Comparison of ENCODE assay signal across 10 cellular contexts in the genomic region with DNA sequence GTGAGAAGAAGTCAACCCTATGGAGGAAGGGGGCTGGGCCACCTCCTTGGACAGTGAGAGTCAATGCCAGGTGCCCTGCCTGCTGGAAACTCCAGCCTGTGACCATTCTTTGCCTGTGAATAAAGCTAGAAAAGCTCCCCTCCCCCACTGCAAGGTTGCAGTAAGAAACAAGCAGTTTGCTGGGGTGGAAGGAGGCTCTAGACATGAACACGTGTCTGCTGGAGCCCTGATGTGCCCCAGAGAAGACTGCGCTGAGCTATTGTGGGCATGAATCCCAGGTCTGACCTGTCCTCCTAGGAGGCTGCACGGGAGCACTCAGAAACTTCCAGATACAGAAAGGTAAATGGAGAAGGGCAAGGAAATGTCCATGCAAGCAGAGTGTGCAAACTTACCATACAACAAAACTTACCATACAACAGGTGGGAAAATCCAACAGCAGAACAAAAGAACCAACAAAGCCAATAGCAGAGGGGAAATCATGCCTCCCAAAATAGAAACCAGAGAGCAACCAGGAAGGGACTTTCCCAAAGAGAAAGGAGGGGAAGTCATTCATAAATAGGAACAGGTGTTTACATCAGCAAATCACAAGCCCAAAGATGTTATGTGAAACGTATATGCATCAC.
A peak's percentile ranks its signal among the peaks of the same experiment; 100 is the strongest.
DNase-seq lines count a peak whose midpoint lies in the region; ATAC-seq and TF ChIP-seq lines count a peak whose summit lies in the region.
"Had no signal": no experiment of that assay in that cellular context is flagged by ENCODE, and none has a peak within 500 bp of the region (broad histone marks: within the 10 kb centered on the region; RNA-seq: fewer than 3 reads in every experiment).

No MANE protein-coding gene starts in this region.

- peaks cover 18% of the 10 kb centered on the region for H3K4me1 Mint-ChIP-seq in activated naive CD8-positive, alpha-beta T cell treated with anti-CD3 and anti-CD28 coated beads for 36 hours

- TF ChIP-seq CTCF in GM12865 (IDR thresholded peaks at IDR 0.05; ENCODE audit: insufficient read depth, low read depth, low read length, missing control alignments) (no peak), RWPE1 (conservative IDR thresholded peaks at IDR 0.05; ENCODE audit: low read depth) (no peak), A673 (conservative IDR thresholded peaks at IDR 0.05; ENCODE audit: low read depth, low read length) (no peak), brain microvascular endothelial cell (IDR thresholded peaks at IDR 0.05; ENCODE audit: low read depth, low read length, missing control alignments) (no peak), vagina (IDR thresholded peaks at IDR 0.05) (no peak)

- no peak overlapping the region for H3K4me3 Mint-ChIP-seq in activated naive CD8-positive, alpha-beta T cell treated with anti-CD3 and anti-CD28 coated beads for 36 hours

- H3K27me3 Mint-ChIP-seq in activated naive CD8-positive, alpha-beta T cell treated with anti-CD3 and anti-CD28 coated beads for 36 hours, result no peaks in the 10 kb centered on the region

- H3K4me1 ChIP-seq in A673 (ENCODE audit: insufficient read depth, low read length, poor library complexity, severe bottlenecking) (no peaks in the 10 kb centered on the region), vagina (no peaks in the 10 kb centered on the region)
- H3K4me1 ChIP-seq: parathyroid adenoma had no signal

- no peak overlapping the region for H3K27ac ChIP-seq in RWPE1
- H3K27ac ChIP-seq in A673 (ENCODE audit: low read depth, low read length, poor library complexity, severe bottlenecking), result no peak overlapping the region
- H3K27ac ChIP-seq in brain microvascular endothelial cell, result no peak overlapping the region
- H3K27ac ChIP-seq in vagina, result no peak overlapping the region
- H3K27ac ChIP-seq: parathyroid adenoma had no signal

- TF ChIP-seq POLR2A in vagina (IDR thresholded peaks at IDR 0.05), result no peak

- CTCF ChIA-PET in RWPE1 (lab: Yijun Ruan, JAX), result no interaction called here
- CTCF ChIA-PET in A673 (lab: Charles Lee), result no interaction called here

- intact Hi-C loops in A673 (cut with micrococcal nuclease; ENCODE audit: unreplicated experiment), result no loop called here
- intact Hi-C loops in vagina (cut with DNase I), result no loop called here

- POLR2A ChIA-PET in RWPE1 (lab: Yijun Ruan, JAX; ENCODE audit: low non-redundant PET) (no interaction called here), A673 (lab: Charles Lee; ENCODE audit: low non-redundant PET) (no interaction called here)

- DNase-seq in GM12865 (ENCODE audit: low read depth) (peak; percentile 85), RWPE1 (ENCODE audit: low spot score) (no peak), A673 (ENCODE audit: low spot score) (no peak), brain microvascular endothelial cell (no peak), vagina (ENCODE audit: extremely low spot score in 2 of 2) (no peak)
- peak; percentile 6 for DNase-seq in activated naive CD8-positive, alpha-beta T cell treated with anti-CD3 and anti-CD28 coated beads for 36 hours
- DNase-seq: cortex of kidney had no signal

- peaks cover 9% of the 10 kb centered on the region for H3K36me3 Mint-ChIP-seq in activated naive CD8-positive, alpha-beta T cell treated with anti-CD3 and anti-CD28 coated beads for 36 hours

- H3K27ac Mint-ChIP-seq in activated naive CD8-positive, alpha-beta T cell treated with anti-CD3 and anti-CD28 coated beads for 36 hours, result peak overlapping the region; percentile 79

- peak overlapping the region; percentile 36 for H3K4me3 ChIP-seq in GM12865 (ENCODE audit: low read depth, low read length)
- no peak overlapping the region for H3K4me3 ChIP-seq in A673 (ENCODE audit: low read depth, low read length, poor library complexity, severe bottlenecking)
- H3K4me3 ChIP-seq in brain microvascular endothelial cell (ENCODE audit: low read depth, low read length), result no peak overlapping the region
- H3K4me3 ChIP-seq in vagina, result no peak overlapping the region

- BruUV-seq in A673 (replicated peaks; lab: Mats Ljungman, UMichigan), result no TSS peak

- no peaks in the 10 kb centered on the region for H3K27me3 ChIP-seq in A673 (replicated peaks; ENCODE audit: insufficient read depth, low read depth, low read length, poor library complexity)
- no peaks in the 10 kb centered on the region for H3K27me3 ChIP-seq in brain microvascular endothelial cell (replicated peaks)
- H3K27me3 ChIP-seq in vagina, result no peaks in the 10 kb centered on the region

- ATAC-seq in GM19397 (IDR thresholded peaks at IDR 0.05; ENCODE audit: unreplicated experiment), result peak; percentile 53
- peak; percentile 66 for ATAC-seq in HG03039 (IDR thresholded peaks at IDR 0.05; ENCODE audit: unreplicated experiment)

- in situ Hi-C loops in brain microvascular endothelial cell (cut with HindIII; ENCODE audit: low pct_ligation_motif_present, low sequenced_read_pairs), result loop anchor here (25.0 kb wide), 1 partner anchor 396 kb away; no protein-coding TSS in a partner anchor

- H3K36me3 ChIP-seq in A673 (ENCODE audit: insufficient read depth, low read length, poor library complexity, severe bottlenecking) (no peaks in the 10 kb centered on the region), brain microvascular endothelial cell (replicated peaks) (no peaks in the 10 kb centered on the region), vagina (no peaks in the 10 kb centered on the region)

- H3K9me3 Mint-ChIP-seq in activated naive CD8-positive, alpha-beta T cell treated with anti-CD3 and anti-CD28 coated beads for 36 hours, result peaks cover 8% of the 10 kb centered on the region

- H3K9me3 ChIP-seq in A673 (ENCODE audit: low read depth, low read length, poor library complexity, severe bottlenecking) (no peaks in the 10 kb centered on the region), vagina (no peaks in the 10 kb centered on the region)

Comparison
In these comparisons a context has a peak if more than half of its experiments do, and no peak if none do; other contexts are left out.
1. DNase-seq: peak in GM12865 (single experiment) and activated naive CD8-positive, alpha-beta T cell treated with anti-CD3 and anti-CD28 coated beads for 36 hours (single experiment); none in RWPE1 (single experiment), A673 (single experiment), brain microvascular endothelial cell (single experiment) and vagina (0 of 2).